In genomic region chr5:115579747-115580173, GRCh38 we compare ENCODE assay signal across 12 cellular contexts. TPM values are rescaled to one million over a fixed set of nuclear protein-coding genes. Genes with fewer than 3 reads are reported as not detected.
DNase-seq lines count a peak whose midpoint lies in the region; ATAC-seq, FAIRE-seq and TF ChIP-seq lines count a peak whose summit lies in the region.
"Had no signal": no experiment of that assay in that cellular context is flagged by ENCODE, and none has a peak within 500 bp of the region (broad histone marks: within the 10 kb centered on the region; RNA-seq: fewer than 3 reads in every experiment).

No MANE protein-coding gene starts in this region.

- H3K9me3 Mint-ChIP-seq in astrocyte (ENCODE audit: unreplicated experiment) (peaks cover 7% of the 10 kb centered on the region), progenitor cell of endocrine pancreas (ENCODE audit: low read depth) (no peaks in the 10 kb centered on the region)
- H3K9me3 Mint-ChIP-seq: CD4-positive, alpha-beta T cell; neural crest cell had no signal

- peaks cover 44% of the 10 kb centered on the region for H3K4me1 Mint-ChIP-seq in astrocyte (ENCODE audit: low read depth, unreplicated experiment)
- no peaks in the 10 kb centered on the region for H3K4me1 Mint-ChIP-seq in progenitor cell of endocrine pancreas (ENCODE audit: low read depth)
- H3K4me1 Mint-ChIP-seq: neural crest cell had no signal

- H3K27me3 ChIP-seq in astrocyte (ENCODE audit: insufficient read depth, low read length): no peaks in the 10 kb centered on the region
- no peaks in the 10 kb centered on the region for H3K27me3 ChIP-seq in psoas muscle (ENCODE audit: insufficient read depth in 3 of 3, low read length in 2 of 3)
- H3K27me3 ChIP-seq: SJSA1 had no signal

- POLR2A ChIA-PET in GM10248 (lab: Yijun Ruan, JAX): no interaction called here

- ATAC-seq in HG03064 (IDR thresholded peaks at IDR 0.05; ENCODE audit: low read depth, unreplicated experiment) (peak; percentile 62), psoas muscle (no peak)

- peaks cover 35% of the 10 kb centered on the region for H3K4me1 ChIP-seq in astrocyte (ENCODE audit: insufficient read depth, low read length)
- H3K4me1 ChIP-seq in psoas muscle: no peaks in the 10 kb centered on the region

- intact Hi-C loops in psoas muscle (cut with DNase I): loop anchor here in 1 of 2 donors (10.0 kb wide), 1 partner anchor 205 kb away; no protein-coding TSS in a partner anchor

- 81 to 86% (median 86%) methylated on average over 6 of the region's 6 CpGs for WGBS in psoas muscle, 3 donors

- no peaks in the 10 kb centered on the region for H3K27me3 Mint-ChIP-seq in astrocyte (ENCODE audit: low read depth, unreplicated experiment)
- peaks cover 7% of the 10 kb centered on the region for H3K27me3 Mint-ChIP-seq in progenitor cell of endocrine pancreas
- H3K27me3 Mint-ChIP-seq: CD4-positive, alpha-beta T cell had no signal

- H3K9me3 ChIP-seq in astrocyte (ENCODE audit: insufficient read depth, low read depth, low read length) (no peaks in the 10 kb centered on the region), psoas muscle (no peaks in the 10 kb centered on the region)
- H3K9me3 ChIP-seq: SJSA1 had no signal

- CTCF ChIA-PET in GM10248 (lab: Yijun Ruan, JAX): interaction anchor here (3.9 to 9.9 kb wide), 2 partner anchors 13 to 271 kb away, joined by 12 to 111 read pairs; no protein-coding TSS in a partner anchor

- no peaks in the 10 kb centered on the region for H4K20me1 ChIP-seq in astrocyte (ENCODE audit: insufficient read depth, low read length)

- H3K4me2 ChIP-seq in astrocyte (ENCODE audit: low read length): peak overlapping the region; percentile 24

- no peak overlapping the region for H3K4me3 Mint-ChIP-seq in astrocyte (ENCODE audit: unreplicated experiment)
- no peak overlapping the region for H3K4me3 Mint-ChIP-seq in progenitor cell of endocrine pancreas (ENCODE audit: low read depth)
- H3K4me3 Mint-ChIP-seq: CD4-positive, alpha-beta T cell; neural crest cell had no signal

- peaks cover 7% of the 10 kb centered on the region for H3K36me3 Mint-ChIP-seq in astrocyte (ENCODE audit: low read depth, unreplicated experiment)
- no peaks in the 10 kb centered on the region for H3K36me3 Mint-ChIP-seq in progenitor cell of endocrine pancreas (ENCODE audit: insufficient read depth)

- H3K27ac ChIP-seq in astrocyte (ENCODE audit: low read depth, low read length) (peak overlapping the region; percentile 12), psoas muscle (no peak overlapping the region)
- H3K27ac ChIP-seq: SJSA1 had no signal

- DNase-seq in GM10248 (ENCODE audit: extremely low spot score) (peak; percentile 38), GM20000 (ENCODE audit: low spot score) (peak; percentile 35), astrocyte (ENCODE audit: low read depth) (no peak), iPS-NIHi11 (ENCODE audit: low spot score) (no peak), psoas muscle (no peak), progenitor cell of endocrine pancreas (ENCODE audit: low spot score, unreplicated experiment) (no peak), AG20443 (ENCODE audit: low spot score) (no peak)
- DNase-seq: CD4-positive, alpha-beta T cell had no signal

- H3K27ac Mint-ChIP-seq in astrocyte (ENCODE audit: unreplicated experiment) (no peak overlapping the region), progenitor cell of endocrine pancreas (no peak overlapping the region)
- H3K27ac Mint-ChIP-seq: CD4-positive, alpha-beta T cell had no signal

- peaks cover 26% of the 10 kb centered on the region for H3K79me2 ChIP-seq in astrocyte (ENCODE audit: insufficient read depth, low read length)

- no peak overlapping the region for H2AFZ ChIP-seq in astrocyte (ENCODE audit: low read depth, low read length)

- no peak for FAIRE-seq in astrocyte (lab: Jason Lieb, UNC)
- FAIRE-seq: H1 had no signal

- no peak overlapping the region for H3K9ac ChIP-seq in astrocyte (ENCODE audit: low read length)

- H3K4me3 ChIP-seq in astrocyte (ENCODE audit: insufficient read depth, low read depth, low read length) (no peak overlapping the region), psoas muscle (no peak overlapping the region)
- H3K4me3 ChIP-seq: SJSA1 had no signal

- TF ChIP-seq CTCF in GM10248 (IDR thresholded peaks at IDR 0.05; ENCODE audit: control extremely low read depth, extremely low read depth, low read depth, missing control alignments) (no peak), GM20000 (IDR thresholded peaks at IDR 0.05; ENCODE audit: extremely low read depth, missing control alignments) (no peak), astrocyte (IDR thresholded peaks at IDR 0.05; ENCODE audit: insufficient read depth, low read depth, low read length) (no peak), psoas muscle (IDR thresholded peaks at IDR 0.05) (no peak), progenitor cell of endocrine pancreas (IDR thresholded peaks at IDR 0.05; ENCODE audit: unreplicated experiment) (no peak)

- peaks cover 6% of the 10 kb centered on the region for H3K36me3 ChIP-seq in astrocyte (ENCODE audit: insufficient read depth, low read length)
- H3K36me3 ChIP-seq in psoas muscle (ENCODE audit: insufficient read depth in 1 of 2, low read depth in 1 of 2): peaks cover 3 to 5% of the 10 kb centered on the region in 2 donors

RNA-seq across cellular contexts. Expression of gene TICAM2, which starts 22.5 kb away (rescaled TPM):
- total RNA-seq in astrocyte: 6.7 and 6.8 TPM in 2 replicates
- total RNA-seq in psoas muscle: 1 to 10 TPM; 1.2 to 4.9 (median 1.7) TPM
- polyA plus RNA-seq in psoas muscle: 1 to 10 TPM in 2 of 3 donors, under 1 TPM in 1; 0.63 to 2.9 (median 1.3) TPM
- total RNA-seq in progenitor cell of endocrine pancreas: 0.36 and 1.1 TPM in 2 replicates
- total RNA-seq: H1 had no signal

RNA-seq across cellular contexts. Expression of gene FEM1C, which starts 35.2 kb away (rescaled TPM):
- total RNA-seq in astrocyte (20.6 and 22.9 TPM in 2 replicates), psoas muscle (10 to 100 TPM; 26.0 to 44.5 (median 32.8) TPM), progenitor cell of endocrine pancreas (18.1 and 18.4 TPM in 2 replicates)
- polyA plus RNA-seq in psoas muscle: 10 to 100 TPM in 2 of 3 donors, 1 to 10 TPM in 1; 9.1 to 24.0 (median 15.8) TPM

RNA-seq across cellular contexts. Expression of gene TMED7, which starts 46.1 kb away (rescaled TPM):
- total RNA-seq in astrocyte: 163 and 173 TPM in 2 replicates
- total RNA-seq in psoas muscle: 10 to 100 TPM; 34.2 to 59.0 (median 40.6) TPM
- 10 to 100 TPM; 18.3 to 33.5 (median 28.2) TPM for polyA plus RNA-seq in psoas muscle
- total RNA-seq in progenitor cell of endocrine pancreas: 69.6 and 76.9 TPM in 2 replicates

Comparison
In these comparisons a context has a peak if more than half of its experiments do, and no peak if none do; other contexts are left out.
1. DNase-seq: peak in GM10248 (single experiment) and GM20000 (single experiment); none in astrocyte (single experiment), iPS-NIHi11 (single experiment), psoas muscle (0 of 2), progenitor cell of endocrine pancreas (single experiment) and AG20443 (single experiment).